In genomic region chr4:67584496-67584895, GRCh38 we compare ENCODE assay signal across 15 cellular contexts. TPM values are rescaled to one million over a fixed set of nuclear protein-coding genes. Genes with fewer than 3 reads are reported as not detected.
DNase-seq lines count a peak whose midpoint lies in the region; ATAC-seq and TF ChIP-seq lines count a peak whose summit lies in the region.
"Had no signal": no experiment of that assay in that cellular context is flagged by ENCODE, and none has a peak within 500 bp of the region (broad histone marks: within the 10 kb centered on the region; RNA-seq: fewer than 3 reads in every experiment).

No MANE protein-coding gene starts in this region.

- peak overlapping the region; percentile 42 for H3K27ac Mint-ChIP-seq in memory B cell
- H3K27ac Mint-ChIP-seq: CD8-positive, alpha-beta memory T cell; HFFc6 had no signal

- no peaks in the 10 kb centered on the region for H3K9me3 Mint-ChIP-seq in memory B cell
- H3K9me3 Mint-ChIP-seq: CD8-positive, alpha-beta memory T cell; HFFc6 had no signal

- peak; percentile 11 for DNase-seq in DMS 273 (lab: John Stamatoyannopoulos, UW; ENCODE audit: unreplicated experiment)
- no peak for DNase-seq in DMS 273 treated with DMSO at 0.1 percent for 48 hours (lab: John Stamatoyannopoulos, UW)
- peak; percentile 58 for DNase-seq in SK-MEL-5 (ENCODE audit: low read depth, low spot score)
- no peak for DNase-seq in memory B cell (ENCODE audit: low spot score in 2 of 2)
- DNase-seq in COLO668 (lab: John Stamatoyannopoulos, UW; ENCODE audit: unreplicated experiment): no peak
- no peak for DNase-seq in NCI-H1092 (lab: John Stamatoyannopoulos, UW)
- DNase-seq in HEK293T (ENCODE audit: extremely low spot score): no peak
- DNase-seq: Calu3; CD8-positive, alpha-beta memory T cell; DMS153; DMS79 treated with DMSO at 0.1 percent for 48 hours; EL; GOT3; HFFc6 had no signal

- no peaks in the 10 kb centered on the region for H3K27me3 Mint-ChIP-seq in memory B cell

- H3K4me3 Mint-ChIP-seq in memory B cell: no peak overlapping the region
- H3K4me3 Mint-ChIP-seq: CD8-positive, alpha-beta memory T cell; HFFc6 had no signal

- POLR2A ChIA-PET in HEK293T (lab: Yijun Ruan, JAX): no interaction called here

- no peak for ATAC-seq in memory B cell (ENCODE audit: low read depth)

- CTCF ChIA-PET in HEK293T (lab: Yijun Ruan, JAX): no interaction called here

- in situ Hi-C loops in SK-MEL-5 (cut with HindIII; ENCODE audit: low pct_unique_long_range_greater_than_20kb, low sequenced_read_pairs): no loop called here

- H3K4me1 Mint-ChIP-seq in memory B cell: peaks cover 21% of the 10 kb centered on the region

- peaks cover 41% of the 10 kb centered on the region for H3K36me3 Mint-ChIP-seq in memory B cell

TF ChIP-seq in HEK293T, 16 proteins besides CTCF, POLR2A, EP300 and RAD21:
- TF ChIP-seq ARNT (IDR thresholded peaks at IDR 0.05): no peak
- TF ChIP-seq TARDBP (IDR thresholded peaks at IDR 0.05): no peak
- no peak for TF ChIP-seq L3MBTL2 (conservative IDR thresholded peaks at IDR 0.05)
- TF ChIP-seq LEF1 (IDR thresholded peaks at IDR 0.05; ENCODE audit: borderline replicate concordance): no peak
- TF ChIP-seq FOXM1 (IDR thresholded peaks at IDR 0.05; ENCODE audit: borderline replicate concordance): no peak
- TF ChIP-seq FOXA1 (IDR thresholded peaks at IDR 0.05): no peak
- no peak for TF ChIP-seq ZNF384 (IDR thresholded peaks at IDR 0.05)
- TF ChIP-seq PKNOX1 (IDR thresholded peaks at IDR 0.05): no peak
- TF ChIP-seq NFRKB (IDR thresholded peaks at IDR 0.05): no peak
- TF ChIP-seq FOXK2 (IDR thresholded peaks at IDR 0.05): no peak
- no peak for TF ChIP-seq BHLHE40 (IDR thresholded peaks at IDR 0.05; ENCODE audit: borderline replicate concordance)
- no peak for TF ChIP-seq ELF4 (IDR thresholded peaks at IDR 0.05)
- TF ChIP-seq HDGF (IDR thresholded peaks at IDR 0.05; ENCODE audit: borderline replicate concordance): no peak
- TF ChIP-seq SUZ12 (IDR thresholded peaks at IDR 0.05): no peak
- no peak for TF ChIP-seq SP1 (IDR thresholded peaks at IDR 0.05)
- TF ChIP-seq CTBP1 (IDR thresholded peaks at IDR 0.05; ENCODE audit: borderline replicate concordance): no peak

RNA-seq across cellular contexts. Expression of gene STAP1, which starts 26.0 kb away (rescaled TPM):
- total RNA-seq in SK-MEL-5 (2014; rRNA removed; shearing (Covaris generic)): not detected in 2 replicates
- not detected in 2 replicates for polyA plus RNA-seq in SK-MEL-5 (2015; cell fraction: cytosol; rRNA removed)
- not detected in 2 replicates for polyA plus RNA-seq in SK-MEL-5 (2015; cell fraction: nucleus; rRNA removed)
- total RNA-seq: A673, Calu3, HFFc6 had no signal

RNA-seq across cellular contexts. Expression of gene CENPC, which starts 39.2 kb away (rescaled TPM):
- total RNA-seq in SK-MEL-5 (2014; rRNA removed; shearing (Covaris generic)): 8.8 and 9.5 TPM in 2 replicates
- polyA plus RNA-seq in SK-MEL-5 (2015; cell fraction: cytosol; rRNA removed): 5.2 and 5.4 TPM in 2 replicates
- polyA plus RNA-seq in SK-MEL-5 (2015; cell fraction: nucleus; rRNA removed): 23.5 and 32.5 TPM in 2 replicates

Comparison
In these comparisons a context has a peak if more than half of its experiments do, and no peak if none do; other contexts are left out.
1. DNase-seq: peak in DMS 273 (single experiment) and SK-MEL-5 (single experiment); none in DMS 273 treated with DMSO at 0.1 percent for 48 hours (single experiment), memory B cell (0 of 2), COLO668 (single experiment), NCI-H1092 (single experiment) and HEK293T (single experiment).